ENCODE assay signal across 8 cellular contexts in the genomic region with DNA sequence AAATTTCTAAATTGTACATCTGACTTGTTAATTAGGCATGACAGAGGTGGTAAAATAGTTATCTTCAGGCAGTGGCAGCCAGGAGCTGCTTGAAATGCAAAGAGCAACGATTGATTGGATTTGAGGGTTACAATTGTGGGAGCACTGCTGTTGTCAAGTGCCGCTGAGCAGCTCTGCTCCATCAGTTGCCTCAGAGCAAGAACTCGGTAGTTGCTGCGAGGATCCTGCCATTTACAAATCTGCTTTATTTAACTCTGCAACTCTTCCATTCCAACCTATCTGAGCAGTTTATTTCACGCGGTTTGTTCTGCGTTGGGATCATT. TPM values are rescaled to one million over a fixed set of nuclear protein-coding genes. Genes with fewer than 3 reads are reported as not detected.
A peak's percentile ranks its signal among the peaks of the same experiment; 100 is the strongest.
DNase-seq lines count a peak whose midpoint lies in the region; ATAC-seq and TF ChIP-seq lines count a peak whose summit lies in the region.

No MANE protein-coding gene starts in this region.

- peak overlapping the region; percentile 82 to 84 for H3K4me3 Mint-ChIP-seq in stimulated activated naive B cell treated with anti-CD40 and anti-IgM and Interleukin-4, amounts not matched to agents 10 μg/mL and 1 μg/mL and 100 μg/mL, for 72 hours

- no peak for TF ChIP-seq CTCF in heart right ventricle (IDR thresholded peaks at IDR 0.05)
- no peak for TF ChIP-seq CTCF in prostate gland (IDR thresholded peaks at IDR 0.05)

- peak overlapping the region in 7 of 10 donors; percentile 0 to 45 (median 32) for H3K4me3 ChIP-seq in heart right ventricle
- H3K4me3 ChIP-seq in prostate gland, result peak overlapping the region in 1 of 2 donors; percentile 9

- no peaks in the 10 kb centered on the region for H3K9me3 Mint-ChIP-seq in stimulated activated naive B cell treated with anti-CD40 and anti-IgM and Interleukin-4, amounts not matched to agents 10 μg/mL and 1 μg/mL and 100 μg/mL, for 72 hours

- H3K27ac ChIP-seq in heart right ventricle, result peak overlapping the region in 2 of 10 donors; percentile 17 to 52
- H3K27ac ChIP-seq in prostate gland, result no peak overlapping the region

- DNase-seq in NCI-H1694 treated with DMSO at 0.1 percent for 48 hours (lab: John Stamatoyannopoulos, UW) (peak; percentile 44), NCI-H1694 (lab: John Stamatoyannopoulos, UW) (no peak), heart right ventricle (no peak), prostate gland (ENCODE audit: low spot score) (no peak), RKO (ENCODE audit: low spot score) (no peak)
- no peak for DNase-seq in stimulated activated naive B cell treated with anti-CD40 and anti-IgM and Interleukin-4, amounts not matched to agents 10 μg/mL and 1 μg/mL and 100 μg/mL, for 72 hours

- peaks cover 12 to 34% of the 10 kb centered on the region in 2 donors for H3K4me1 Mint-ChIP-seq in stimulated activated naive B cell treated with anti-CD40 and anti-IgM and Interleukin-4, amounts not matched to agents 10 μg/mL and 1 μg/mL and 100 μg/mL, for 72 hours

- H3K27ac Mint-ChIP-seq in stimulated activated naive B cell treated with anti-CD40 and anti-IgM and Interleukin-4, amounts not matched to agents 10 μg/mL and 1 μg/mL and 100 μg/mL, for 72 hours, result peak overlapping the region; percentile 88

- H3K9me3 ChIP-seq in heart right ventricle (no peaks in the 10 kb centered on the region), prostate gland (no peaks in the 10 kb centered on the region)

- TF ChIP-seq POLR2A in prostate gland (IDR thresholded peaks at IDR 0.05), result no peak

- H3K36me3 Mint-ChIP-seq in stimulated activated naive B cell treated with anti-CD40 and anti-IgM and Interleukin-4, amounts not matched to agents 10 μg/mL and 1 μg/mL and 100 μg/mL, for 72 hours, result peaks cover 7 to 10% of the 10 kb centered on the region in 2 donors

- H3K4me1 ChIP-seq in heart right ventricle, result peaks cover 0 to 88% (median 69%) of the 10 kb centered on the region in 9 donors
- peaks cover 7% of the 10 kb centered on the region for H3K4me1 ChIP-seq in prostate gland (replicated peaks)

- ATAC-seq in SK-N-SH treated with all-trans-retinoic acid at 6 μM for 48 hours (peak; percentile 44), heart right ventricle (peak in 5 of 8 donors; percentile 47 to 56 (median 55)), HG02970 (IDR thresholded peaks at IDR 0.05; ENCODE audit: low FRiP score, unreplicated experiment) (no peak)
- ATAC-seq in stimulated activated naive B cell treated with anti-CD40 and anti-IgM and Interleukin-4, amounts not matched to agents 10 μg/mL and 1 μg/mL and 100 μg/mL, for 72 hours (replicated peaks), result peak; percentile 27 to 36

- H3K36me3 ChIP-seq in heart right ventricle (no peaks in the 10 kb centered on the region), prostate gland (no peaks in the 10 kb centered on the region)

- WGBS in heart right ventricle, 2 donors, result 19 to 23% methylated on average over 7 of the region's 7 CpGs
- WGBS in prostate gland, result 35% methylated on average over 7 of the region's 7 CpGs

- no peaks in the 10 kb centered on the region for H3K27me3 ChIP-seq in heart right ventricle
- H3K27me3 ChIP-seq in prostate gland (replicated peaks; ENCODE audit: insufficient read depth), result no peaks in the 10 kb centered on the region

- no peaks in the 10 kb centered on the region for H3K27me3 Mint-ChIP-seq in stimulated activated naive B cell treated with anti-CD40 and anti-IgM and Interleukin-4, amounts not matched to agents 10 μg/mL and 1 μg/mL and 100 μg/mL, for 72 hours

- intact Hi-C loops in heart right ventricle (cut with DNase I) (loop anchor here in 5 of 10 donors (5.0 to 10.0 kb wide), 4 partner anchors 55 to 128 kb away; no protein-coding TSS in a partner anchor), prostate gland (cut with DNase I) (loop anchor here (10.0 kb wide), 1 partner anchor 285 kb away; no protein-coding TSS in a partner anchor)

TF ChIP-seq in SK-N-SH treated with all-trans-retinoic acid at 6 μM for 48 hours, 23 proteins besides CTCF, POLR2A, EP300 and RAD21:
- TF ChIP-seq ZNF8 (CRISPR knock-in tag; IDR thresholded peaks at IDR 0.05), result no peak
- no peak for TF ChIP-seq TOX (CRISPR knock-in tag; IDR thresholded peaks at IDR 0.05; ENCODE audit: borderline replicate concordance)
- TF ChIP-seq ZC3H10 (CRISPR knock-in tag; IDR thresholded peaks at IDR 0.05), result no peak
- no peak for TF ChIP-seq TCF4 (CRISPR knock-in tag; IDR thresholded peaks at IDR 0.05; ENCODE audit: borderline replicate concordance)
- TF ChIP-seq GLIS3 (CRISPR knock-in tag; IDR thresholded peaks at IDR 0.05), result no peak
- TF ChIP-seq BACH2 (CRISPR knock-in tag; IDR thresholded peaks at IDR 0.05; ENCODE audit: borderline replicate concordance), result no peak
- no peak for TF ChIP-seq POU6F1 (CRISPR knock-in tag; IDR thresholded peaks at IDR 0.05; ENCODE audit: borderline replicate concordance, low read depth)
- no peak for TF ChIP-seq PPARA (CRISPR knock-in tag; IDR thresholded peaks at IDR 0.05; ENCODE audit: borderline replicate concordance)
- TF ChIP-seq ESRRG (CRISPR knock-in tag; IDR thresholded peaks at IDR 0.05), result no peak
- no peak for TF ChIP-seq ISL1 (CRISPR knock-in tag; IDR thresholded peaks at IDR 0.05)
- TF ChIP-seq, protein P1, sequence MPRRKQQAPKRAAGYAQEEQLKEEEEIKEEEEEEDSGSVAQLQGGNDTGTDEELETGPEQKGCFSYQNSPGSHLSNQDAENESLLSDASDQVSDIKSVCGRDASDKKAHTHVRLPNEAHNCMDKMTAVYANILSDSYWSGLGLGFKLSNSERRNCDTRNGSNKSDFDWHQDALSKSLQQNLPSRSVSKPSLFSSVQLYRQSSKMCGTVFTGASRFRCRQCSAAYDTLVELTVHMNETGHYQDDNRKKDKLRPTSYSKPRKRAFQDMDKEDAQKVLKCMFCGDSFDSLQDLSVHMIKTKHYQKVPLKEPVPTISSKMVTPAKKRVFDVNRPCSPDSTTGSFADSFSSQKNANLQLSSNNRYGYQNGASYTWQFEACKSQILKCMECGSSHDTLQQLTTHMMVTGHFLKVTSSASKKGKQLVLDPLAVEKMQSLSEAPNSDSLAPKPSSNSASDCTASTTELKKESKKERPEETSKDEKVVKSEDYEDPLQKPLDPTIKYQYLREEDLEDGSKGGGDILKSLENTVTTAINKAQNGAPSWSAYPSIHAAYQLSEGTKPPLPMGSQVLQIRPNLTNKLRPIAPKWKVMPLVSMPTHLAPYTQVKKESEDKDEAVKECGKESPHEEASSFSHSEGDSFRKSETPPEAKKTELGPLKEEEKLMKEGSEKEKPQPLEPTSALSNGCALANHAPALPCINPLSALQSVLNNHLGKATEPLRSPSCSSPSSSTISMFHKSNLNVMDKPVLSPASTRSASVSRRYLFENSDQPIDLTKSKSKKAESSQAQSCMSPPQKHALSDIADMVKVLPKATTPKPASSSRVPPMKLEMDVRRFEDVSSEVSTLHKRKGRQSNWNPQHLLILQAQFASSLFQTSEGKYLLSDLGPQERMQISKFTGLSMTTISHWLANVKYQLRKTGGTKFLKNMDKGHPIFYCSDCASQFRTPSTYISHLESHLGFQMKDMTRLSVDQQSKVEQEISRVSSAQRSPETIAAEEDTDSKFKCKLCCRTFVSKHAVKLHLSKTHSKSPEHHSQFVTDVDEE (CRISPR knock-in tag; IDR thresholded peaks at IDR 0.05), result no peak
- TF ChIP-seq CSDC2 (CRISPR knock-in tag; IDR thresholded peaks at IDR 0.05), result no peak
- TF ChIP-seq ZNF70 (CRISPR knock-in tag; IDR thresholded peaks at IDR 0.05), result no peak
- TF ChIP-seq, protein P2, sequence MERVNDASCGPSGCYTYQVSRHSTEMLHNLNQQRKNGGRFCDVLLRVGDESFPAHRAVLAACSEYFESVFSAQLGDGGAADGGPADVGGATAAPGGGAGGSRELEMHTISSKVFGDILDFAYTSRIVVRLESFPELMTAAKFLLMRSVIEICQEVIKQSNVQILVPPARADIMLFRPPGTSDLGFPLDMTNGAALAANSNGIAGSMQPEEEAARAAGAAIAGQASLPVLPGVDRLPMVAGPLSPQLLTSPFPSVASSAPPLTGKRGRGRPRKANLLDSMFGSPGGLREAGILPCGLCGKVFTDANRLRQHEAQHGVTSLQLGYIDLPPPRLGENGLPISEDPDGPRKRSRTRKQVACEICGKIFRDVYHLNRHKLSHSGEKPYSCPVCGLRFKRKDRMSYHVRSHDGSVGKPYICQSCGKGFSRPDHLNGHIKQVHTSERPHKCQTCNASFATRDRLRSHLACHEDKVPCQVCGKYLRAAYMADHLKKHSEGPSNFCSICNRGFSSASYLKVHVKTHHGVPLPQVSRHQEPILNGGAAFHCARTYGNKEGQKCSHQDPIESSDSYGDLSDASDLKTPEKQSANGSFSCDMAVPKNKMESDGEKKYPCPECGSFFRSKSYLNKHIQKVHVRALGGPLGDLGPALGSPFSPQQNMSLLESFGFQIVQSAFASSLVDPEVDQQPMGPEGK (CRISPR knock-in tag; IDR thresholded peaks at IDR 0.05; ENCODE audit: borderline replicate concordance), result no peak
- no peak for TF ChIP-seq OSR1 (CRISPR knock-in tag; IDR thresholded peaks at IDR 0.05)
- TF ChIP-seq RARB (CRISPR knock-in tag; IDR thresholded peaks at IDR 0.05), result no peak

RNA-seq across cellular contexts. Expression of gene PBX3, which starts 12.6 kb away (rescaled TPM):
- total RNA-seq in heart right ventricle (10 to 100 TPM; 47.3 to 79.6 (median 57.1) TPM), prostate gland (10 to 100 TPM; 48.5 to 77.6 TPM)
- polyA plus RNA-seq in heart right ventricle, result 10 to 100 TPM; 14.5 to 24.5 TPM

RNA-seq across cellular contexts. Expression of gene MAPKAP1, which starts 52.8 kb away (rescaled TPM):
- total RNA-seq in heart right ventricle, result 100 to 1,000 TPM; 102 to 143 (median 116) TPM
- 100 to 1,000 TPM; 116 to 136 TPM for polyA plus RNA-seq in heart right ventricle
- 10 to 100 TPM; 62.4 to 91.2 TPM for total RNA-seq in prostate gland
